In genomic region chr2:105576050-105576439, GRCh38 we compare ENCODE assay signal across 12 cellular contexts.
A peak's percentile ranks its signal among the peaks of the same experiment; 100 is the strongest.
DNase-seq lines count a peak whose midpoint lies in the region; ATAC-seq, FAIRE-seq and TF ChIP-seq lines count a peak whose summit lies in the region.
"Had no signal": no experiment of that assay in that cellular context is flagged by ENCODE, and none has a peak within 500 bp of the region (broad histone marks: within the 10 kb centered on the region; RNA-seq: fewer than 3 reads in every experiment).

No MANE protein-coding gene starts in this region.

- no TSS peak for BruUV-seq in K562 (replicated peaks; lab: Mats Ljungman, UMichigan)

- no peak overlapping the region for H2AFZ ChIP-seq in ACC112 (ENCODE audit: low read length, unreplicated experiment)
- peak overlapping the region; percentile 52; the same call in 1 of the 2 replicates for H2AFZ ChIP-seq in GM23248
- H2AFZ ChIP-seq in K562 (ENCODE audit: low read depth, low read length) = no peak overlapping the region
- no peak overlapping the region for H2AFZ ChIP-seq in mesenchymal stem cell (ENCODE audit: low read depth, low read length)

- TF ChIP-seq RAD21 in K562 (CRISPR knock-in tag; conservative IDR thresholded peaks at IDR 0.05 in 1 of 2, IDR thresholded peaks at IDR 0.05 in 1 of 2) = no peak

- no peak for TF ChIP-seq POLR2A in K562 (conservative IDR thresholded peaks at IDR 0.05)
- no peak for TF ChIP-seq POLR2A in GM18505 (IDR thresholded peaks at IDR 0.05; ENCODE audit: borderline replicate concordance, extremely low read depth, insufficient read depth, insufficient read length)

- DNase-seq in GM23248 = no peak
- no peak for DNase-seq in K562 (ENCODE audit: extremely low read depth in 1 of 4, low spot score in 3 of 4)
- DNase-seq in mesenchymal stem cell = no peak
- no peak for DNase-seq in iPS-NIHi7 (ENCODE audit: extremely low spot score)
- DNase-seq in NCI-H1092 (lab: John Stamatoyannopoulos, UW) = no peak
- DNase-seq: activated CD4-positive, alpha-beta T cell treated with anti-CD3 and anti-CD28 coated beads, Interleukin-2, amount 50 U/mL, for 4 hours; pancreas had no signal

- POLR2A ChIA-PET in K562 (lab: Yijun Ruan, JAX) = interaction anchor here (1.5 to 2.1 kb wide), 2 partner anchors 9 to 25 kb away, joined by 4 to 5 read pairs; no protein-coding TSS in a partner anchor

- H3K4me1 ChIP-seq in ACC112 (ENCODE audit: control insufficient read depth, insufficient read depth, low read length, unreplicated experiment) (peaks cover 20% of the 10 kb centered on the region), GM23248 (ENCODE audit: insufficient read depth) (no peaks in the 10 kb centered on the region; the same call in 1 of the 2 replicates), K562 (replicated peaks in 1 of 2; ENCODE audit: control insufficient read depth in 2 of 2, insufficient read depth in 2 of 2, low read length in 2 of 2) (peaks cover 0 to 5% of the 10 kb centered on the region in 2 experiments; a peak in 1 of 5 replicates), mesenchymal stem cell (ENCODE audit: control insufficient read depth, insufficient read depth, low read depth, low read length) (peaks cover 5% of the 10 kb centered on the region)
- H3K4me1 ChIP-seq: pancreas had no signal

- H2BK12ac ChIP-seq in mesenchymal stem cell (ENCODE audit: low read length in 2 of 2) = no peak overlapping the region

- H3K4ac ChIP-seq in mesenchymal stem cell (ENCODE audit: low read depth in 1 of 2, low read length in 2 of 2) = no peak overlapping the region

- H4K20me1 ChIP-seq in GM23248 (ENCODE audit: insufficient read depth) = no peaks in the 10 kb centered on the region
- no peaks in the 10 kb centered on the region for H4K20me1 ChIP-seq in K562 (replicated peaks; ENCODE audit: control insufficient read depth, insufficient read depth, low read length)

- TF ChIP-seq CTCF in K562 (IDR thresholded peaks at IDR 0.05 in 2 of 3, conservative IDR thresholded peaks at IDR 0.05 in 1 of 3; ENCODE audit: insufficient read depth in 2 of 3, low read depth in 1 of 3, low read length in 3 of 3) = no peak

- H3K14ac ChIP-seq in mesenchymal stem cell (ENCODE audit: low read length in 2 of 2) = no peak overlapping the region

- no peak overlapping the region for H2BK5ac ChIP-seq in mesenchymal stem cell (ENCODE audit: low read depth, low read length, poor library complexity, severe bottlenecking)

- peak overlapping the region; percentile 12 for H4K8ac ChIP-seq in mesenchymal stem cell (ENCODE audit: low read length)

- FAIRE-seq in K562 (lab: Jason Lieb, UNC) = no peak
- FAIRE-seq: pancreas had no signal

- no peak overlapping the region for H2AK5ac ChIP-seq in mesenchymal stem cell (ENCODE audit: low read length, severe bottlenecking)

- no peaks in the 10 kb centered on the region for H3K9me3 ChIP-seq in GM23248 (ENCODE audit: low read depth)
- no peaks in the 10 kb centered on the region for H3K9me3 ChIP-seq in K562 (replicated peaks; ENCODE audit: control insufficient read depth, insufficient read depth, low read depth, low read length)
- no peaks in the 10 kb centered on the region for H3K9me3 ChIP-seq in mesenchymal stem cell (ENCODE audit: control insufficient read depth, low read length)
- H3K9me3 ChIP-seq: adrenal gland, pancreas had no signal

- intact Hi-C loops in K562 (cut with micrococcal nuclease) = loop anchor here (1.0 to 10.0 kb wide), 6 partner anchors 56 to 969 kb away; no protein-coding TSS in a partner anchor

- H3K4me2 ChIP-seq in GM23248 (ENCODE audit: unreplicated experiment) (peak overlapping the region; percentile 33), K562 (ENCODE audit: insufficient read depth, low read length) (no peak overlapping the region), mesenchymal stem cell (ENCODE audit: low read length, poor library complexity, severe bottlenecking) (no peak overlapping the region)

- H4K91ac ChIP-seq in mesenchymal stem cell (ENCODE audit: low read length) = no peak overlapping the region

- no peaks in the 10 kb centered on the region for H3F3A ChIP-seq in GM23248 (ENCODE audit: insufficient read depth)

- H3K4me3 ChIP-seq in ACC112 (ENCODE audit: low read depth, low read length) = peak overlapping the region; percentile 70; the same call in 1 of the 2 replicates
- 0 out of 2 replicates have a peak overlapping the region, but pooled peaks have one; percentile 29 for H3K4me3 ChIP-seq in GM23248
- no peak overlapping the region for H3K4me3 ChIP-seq in K562
- peak overlapping the region in 1 of 2 experiments; percentile 70 for H3K4me3 ChIP-seq in mesenchymal stem cell (ENCODE audit: insufficient read depth in 1 of 2, low read depth in 1 of 2, low read length in 2 of 2)
- H3K4me3 ChIP-seq: adrenal gland, lung, pancreas had no signal

- in situ Hi-C loops in GM23248 (cut with MboI) = loop anchor here (10.0 kb wide), 1 partner anchor 499 kb away; no protein-coding TSS in a partner anchor
- in situ Hi-C loops in K562 (cut with MboI) = no loop called here

- H3K27ac ChIP-seq in ACC112 (ENCODE audit: low read depth, low read length) = no peak overlapping the region
- H3K27ac ChIP-seq in GM23248 = no peak overlapping the region
- no peak overlapping the region for H3K27ac ChIP-seq in K562 (ENCODE audit: extremely low read depth, low read depth, low read length)
- H3K27ac ChIP-seq in mesenchymal stem cell (ENCODE audit: low read length, poor library complexity, severe bottlenecking) = no peak overlapping the region

- no peaks in the 10 kb centered on the region for H3K9me2 ChIP-seq in GM23248 (ENCODE audit: insufficient read depth)

- CTCF ChIA-PET in K562 (lab: Yijun Ruan, JAX; ENCODE audit: low intra/inter-chr PET ratio) = interaction anchor here (1.0 to 1.1 kb wide), 2 partner anchors 95 to 212 kb away, joined by 3 read pairs; no protein-coding TSS in a partner anchor

- WGBS in GM23248 (ENCODE audit: low coverage in 1 of 2, low lambda C conversion rate in 2 of 2, missing lambda C conversion rate in 2 of 2), 2 experiments = 39 to 44% methylated on average over 13 of the region's 13 CpGs
- 10% methylated on average over 8 of the region's 13 CpGs for WGBS in K562 (ENCODE audit: insufficient coverage, low coverage, missing lambda C conversion rate)
- 64% methylated on average over 13 of the region's 13 CpGs for WGBS in mesenchymal stem cell

- no peaks in the 10 kb centered on the region for H3K9me1 ChIP-seq in K562 (ENCODE audit: control insufficient read depth, insufficient read depth, low read length)

- no peak overlapping the region for H2BK120ac ChIP-seq in mesenchymal stem cell (ENCODE audit: low read depth, low read length)

- ATAC-seq in K562 (peak; percentile 57), HG03460 (IDR thresholded peaks at IDR 0.05; ENCODE audit: unreplicated experiment) (no peak), GM18505 (IDR thresholded peaks at IDR 0.05; ENCODE audit: unreplicated experiment) (no peak)

- H3K79me1 ChIP-seq in mesenchymal stem cell (replicated peaks; ENCODE audit: low read length, poor library complexity, severe bottlenecking) = no peaks in the 10 kb centered on the region

- no peaks in the 10 kb centered on the region for H3K79me2 ChIP-seq in ACC112 (ENCODE audit: control insufficient read depth, insufficient read depth, low read length, unreplicated experiment)
- no peaks in the 10 kb centered on the region for H3K79me2 ChIP-seq in GM23248 (ENCODE audit: insufficient read depth)
- H3K79me2 ChIP-seq in K562 (ENCODE audit: control insufficient read depth, insufficient read depth, low read length) = no peaks in the 10 kb centered on the region

- H2BK15ac ChIP-seq in mesenchymal stem cell (ENCODE audit: low read depth, poor library complexity, severe bottlenecking) = no peak overlapping the region

- no peak overlapping the region for H3K9ac ChIP-seq in GM23248
- peak overlapping the region in 1 of 2 experiments; percentile 31; a peak in 1 of 4 replicates for H3K9ac ChIP-seq in K562 (ENCODE audit: insufficient read depth in 1 of 2, low read depth in 2 of 2, low read length in 2 of 2)
- H3K9ac ChIP-seq in mesenchymal stem cell (ENCODE audit: low read length) = peak overlapping the region; percentile 71

- H3K36me3 ChIP-seq in ACC112 (ENCODE audit: insufficient read depth, low read length) = no peaks in the 10 kb centered on the region
- H3K36me3 ChIP-seq in GM23248 (ENCODE audit: low read depth) = no peaks in the 10 kb centered on the region
- H3K36me3 ChIP-seq in K562 (ENCODE audit: control insufficient read depth, insufficient read depth, low read length) = no peaks in the 10 kb centered on the region
- no peaks in the 10 kb centered on the region for H3K36me3 ChIP-seq in mesenchymal stem cell (ENCODE audit: control insufficient read depth in 1 of 2, insufficient read depth in 2 of 2, low read depth in 1 of 2, low read length in 2 of 2)
- H3K36me3 ChIP-seq: adrenal gland, pancreas had no signal

- H3K27me3 ChIP-seq in ACC112 (ENCODE audit: insufficient read depth, low read length) (peaks cover 15% of the 10 kb centered on the region), GM23248 (replicated peaks; ENCODE audit: insufficient read depth) (no peaks in the 10 kb centered on the region; the same call in 1 of the 2 replicates), K562 (ENCODE audit: control insufficient read depth in 2 of 2, insufficient read depth in 2 of 2, low read length in 2 of 2) (peaks cover 8 to 15% of the 10 kb centered on the region in 2 experiments; a peak in 4 of 5 replicates), mesenchymal stem cell (ENCODE audit: control insufficient read depth in 1 of 2, insufficient read depth in 1 of 2, low read length in 2 of 2) (peaks cover 0 to 5% of the 10 kb centered on the region in 2 experiments)
- H3K27me3 ChIP-seq: adrenal gland, pancreas had no signal

- H3K23ac ChIP-seq in mesenchymal stem cell (ENCODE audit: low read length in 2 of 2) = no peak overlapping the region

- no peak overlapping the region for H3K18ac ChIP-seq in mesenchymal stem cell (ENCODE audit: low read depth in 1 of 2, low read length in 2 of 2)

- no peak for TF ChIP-seq EP300 in K562 (IDR thresholded peaks at IDR 0.05; ENCODE audit: low read length)

TF ChIP-seq in K562, 482 proteins besides CTCF, POLR2A, EP300 and RAD21 (continues in another document):
- TF ChIP-seq SMAD2 (IDR thresholded peaks at IDR 0.05; ENCODE audit: low read depth, low read length) (no peak), HDAC2 (IDR thresholded peaks at IDR 0.05) (no peak), ZNF740 (CRISPR knock-in tag; IDR thresholded peaks at IDR 0.05) (0 out of 2 replicates have a peak, but pooled peaks have one; percentile 41), ZNF740 (tag; IDR thresholded peaks at IDR 0.05) (no peak), SUPT5H (IDR thresholded peaks at IDR 0.05) (no peak), POU5F1 (IDR thresholded peaks at IDR 0.05; ENCODE audit: borderline replicate concordance, low read depth, low read length, partially characterized antibody) (no peak)
